ENCODE assay signal across 8 cellular contexts in the genomic region with DNA sequence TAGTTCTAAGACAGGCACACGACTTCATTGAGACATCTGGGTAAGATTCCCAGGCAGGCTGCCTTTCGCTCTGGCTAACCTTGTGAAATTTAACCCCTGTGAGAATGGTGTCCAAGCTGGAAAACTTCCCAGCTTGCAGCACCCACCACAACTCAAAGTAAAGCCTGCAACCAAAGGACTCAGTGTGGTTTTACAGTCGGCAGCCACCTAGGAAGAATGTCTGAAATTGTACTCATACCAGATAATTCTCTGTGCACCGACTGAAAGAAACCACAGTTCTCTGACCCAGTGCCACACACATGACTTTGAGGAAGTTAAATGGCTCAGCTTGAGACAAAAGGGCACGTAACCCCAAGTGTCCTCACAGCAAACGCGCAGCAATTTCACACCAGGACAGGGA.
DNase-seq lines count a peak whose midpoint lies in the region; ATAC-seq, FAIRE-seq and TF ChIP-seq lines count a peak whose summit lies in the region.

No MANE protein-coding gene starts in this region.

- no TSS peak for BruUV-seq in Calu3 (replicated peaks; lab: Mats Ljungman, UMichigan)

- H3K36me3 ChIP-seq in liver (ENCODE audit: control insufficient read depth in 4 of 4, insufficient read depth in 3 of 4, low read depth in 1 of 4, low read length in 3 of 4) (no peaks in the 10 kb centered on the region), ovary (no peaks in the 10 kb centered on the region), Peyer's patch (no peaks in the 10 kb centered on the region)

- WGBS in liver = 62% methylated on average over 7 of the region's 7 CpGs
- WGBS in ovary, 3 donors = 31 to 36% (median 36%) methylated on average over 7 of the region's 7 CpGs

- peak; percentile 58 for FAIRE-seq in HTR-8/SVneo (lab: Jason Lieb, UNC)

- H3K27me3 ChIP-seq in liver (ENCODE audit: control insufficient read depth in 4 of 4, insufficient read depth in 4 of 4, low read length in 3 of 4) (no peaks in the 10 kb centered on the region), ovary (no peaks in the 10 kb centered on the region), Peyer's patch (no peaks in the 10 kb centered on the region)

- no peak overlapping the region for H3K4me3 Mint-ChIP-seq in Calu3 (ENCODE audit: low read depth, unreplicated experiment)
- H3K4me3 Mint-ChIP-seq in activated naive CD8-positive, alpha-beta T cell treated with anti-CD3 and anti-CD28 coated beads, Interleukin-2, amount 10 ng/mL, durations not matched to agents 7 days and 5 days = peak overlapping the region; percentile 66

- POLR2A ChIA-PET in activated naive CD8-positive, alpha-beta T cell treated with anti-CD3 and anti-CD28 coated beads, Interleukin-2, amount 10 ng/mL, durations not matched to agents 7 days and 5 days (lab: Charles Lee) = no interaction called here

- TF ChIP-seq EP300 in ovary (IDR thresholded peaks at IDR 0.05) = no peak

- H3K9me3 Mint-ChIP-seq in Calu3 (ENCODE audit: low read depth, unreplicated experiment) = no peaks in the 10 kb centered on the region
- H3K9me3 Mint-ChIP-seq in activated naive CD8-positive, alpha-beta T cell treated with anti-CD3 and anti-CD28 coated beads, Interleukin-2, amount 10 ng/mL, durations not matched to agents 7 days and 5 days = no peaks in the 10 kb centered on the region

- H3K4me1 Mint-ChIP-seq in Calu3 (ENCODE audit: low read depth, unreplicated experiment) = peaks cover 48% of the 10 kb centered on the region
- peaks cover 41% of the 10 kb centered on the region for H3K4me1 Mint-ChIP-seq in activated naive CD8-positive, alpha-beta T cell treated with anti-CD3 and anti-CD28 coated beads, Interleukin-2, amount 10 ng/mL, durations not matched to agents 7 days and 5 days

- H3K27ac ChIP-seq in liver (ENCODE audit: low read depth in 1 of 2, low read length in 2 of 2) = no peak overlapping the region
- H3K27ac ChIP-seq in ovary = no peak overlapping the region
- peak overlapping the region in 1 of 4 donors; percentile 8 for H3K27ac ChIP-seq in Peyer's patch

- ATAC-seq in activated naive CD8-positive, alpha-beta T cell treated with anti-CD3 and anti-CD28 coated beads, Interleukin-2, amount 10 ng/mL, durations not matched to agents 7 days and 5 days (ENCODE audit: low read depth) = peak; percentile 64

- CTCF ChIA-PET in Calu3 (lab: Charles Lee) = interaction anchor here (1.4 kb wide), 1 partner anchor 36 kb away, joined by 3 read pairs; no protein-coding TSS in a partner anchor

- H3K4me3 ChIP-seq in liver (ENCODE audit: low read depth in 1 of 3, low read length in 3 of 3) (no peak overlapping the region), ovary (no peak overlapping the region), Peyer's patch (no peak overlapping the region)

- DNase-seq in Calu3 = no peak
- DNase-seq in HTR-8/SVneo (ENCODE audit: insufficient read length, low spot score) = peak; percentile 65
- DNase-seq in activated naive CD8-positive, alpha-beta T cell treated with anti-CD3 and anti-CD28 coated beads, Interleukin-2, amount 10 ng/mL, durations not matched to agents 7 days and 5 days = no peak
- no peak for DNase-seq in NCI-H1436 (lab: John Stamatoyannopoulos, UW)
- DNase-seq in HuH-7 (ENCODE audit: low spot score) = no peak
- DNase-seq in ovary = no peak
- no peak for DNase-seq in Peyer's patch

- H3K4me1 ChIP-seq in liver (ENCODE audit: control insufficient read depth in 4 of 4, insufficient read depth in 4 of 4, low read length in 3 of 4) (peaks cover 0 to 6% (median 3%) of the 10 kb centered on the region in 4 donors), ovary (ENCODE audit: insufficient read depth) (peaks cover 44% of the 10 kb centered on the region), Peyer's patch (peaks cover 0 to 56% (median 3%) of the 10 kb centered on the region in 4 donors)

- no peak for TF ChIP-seq CTCF in Calu3 (IDR thresholded peaks at IDR 0.05; ENCODE audit: unreplicated experiment)
- no peak for TF ChIP-seq CTCF in liver (IDR thresholded peaks at IDR 0.05; ENCODE audit: low read depth, low read length, missing input control)
- no peak for TF ChIP-seq CTCF in ovary (IDR thresholded peaks at IDR 0.05)
- TF ChIP-seq CTCF in Peyer's patch (IDR thresholded peaks at IDR 0.05) = no peak

- H3K9ac ChIP-seq in liver (ENCODE audit: low read depth in 1 of 2, low read length in 2 of 2) = no peak overlapping the region

- TF ChIP-seq RAD21 in liver (IDR thresholded peaks at IDR 0.05) = no peak

- H3K27me3 Mint-ChIP-seq in Calu3 (ENCODE audit: unreplicated experiment) = no peaks in the 10 kb centered on the region
- no peaks in the 10 kb centered on the region for H3K27me3 Mint-ChIP-seq in activated naive CD8-positive, alpha-beta T cell treated with anti-CD3 and anti-CD28 coated beads, Interleukin-2, amount 10 ng/mL, durations not matched to agents 7 days and 5 days

- intact Hi-C loops in Calu3 (cut with micrococcal nuclease; ENCODE audit: unreplicated experiment) = no loop called here
- intact Hi-C loops in ovary (cut with DNase I) = no loop called here

- peaks cover 10% of the 10 kb centered on the region for H3K36me3 Mint-ChIP-seq in Calu3 (ENCODE audit: insufficient read depth, unreplicated experiment)
- H3K36me3 Mint-ChIP-seq in activated naive CD8-positive, alpha-beta T cell treated with anti-CD3 and anti-CD28 coated beads, Interleukin-2, amount 10 ng/mL, durations not matched to agents 7 days and 5 days = peaks cover 30% of the 10 kb centered on the region

- H3K9me3 ChIP-seq in liver (ENCODE audit: control insufficient read depth in 4 of 4, low read length in 3 of 4) = no peaks in the 10 kb centered on the region
- H3K9me3 ChIP-seq in ovary = no peaks in the 10 kb centered on the region
- no peaks in the 10 kb centered on the region for H3K9me3 ChIP-seq in Peyer's patch

- no peak for TF ChIP-seq POLR2A in ovary (IDR thresholded peaks at IDR 0.05)
- TF ChIP-seq POLR2A in Peyer's patch (IDR thresholded peaks at IDR 0.05) = no peak

- H3K27ac Mint-ChIP-seq in Calu3 (ENCODE audit: unreplicated experiment) = peak overlapping the region; percentile 31
- peak overlapping the region; percentile 52 for H3K27ac Mint-ChIP-seq in activated naive CD8-positive, alpha-beta T cell treated with anti-CD3 and anti-CD28 coated beads, Interleukin-2, amount 10 ng/mL, durations not matched to agents 7 days and 5 days

TF ChIP-seq in liver, 16 proteins besides CTCF, POLR2A, EP300 and RAD21:
- TF ChIP-seq FOXA1 (IDR thresholded peaks at IDR 0.05) = no peak
- peak; percentile 25 for TF ChIP-seq NR2F2 (IDR thresholded peaks at IDR 0.05)
